ENCODE assay signal across 23 cellular contexts in the genomic region with DNA sequence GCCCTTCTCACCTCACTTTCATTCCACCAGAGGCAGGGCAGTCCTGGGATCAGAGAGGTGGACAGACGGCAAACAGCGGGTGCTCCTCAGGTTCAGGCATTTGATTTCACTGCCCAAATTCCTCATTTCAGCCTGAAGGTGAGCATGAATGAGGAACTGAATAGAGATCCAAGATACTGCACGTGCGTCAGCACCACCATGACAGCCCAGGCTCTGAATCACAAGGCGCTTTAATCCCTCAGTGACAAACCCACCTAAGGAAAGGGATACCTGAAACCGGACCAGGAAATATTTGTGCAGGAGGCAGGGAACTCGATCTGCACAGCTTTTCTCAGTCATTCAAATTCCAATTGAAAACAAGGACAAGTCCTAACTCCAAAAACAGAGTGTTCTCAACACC.
"Had no signal": no experiment of that assay in that cellular context is flagged by ENCODE, and none has a peak within 500 bp of the region (broad histone marks: within the 10 kb centered on the region; RNA-seq: fewer than 3 reads in every experiment).

No MANE protein-coding gene starts in this region.

- H3K9me3 ChIP-seq: breast epithelium had no signal

- H3K27me3 ChIP-seq: breast epithelium had no signal

- H3K36me3 ChIP-seq: breast epithelium had no signal

- H3K27ac ChIP-seq: breast epithelium had no signal

- H3K4me1 ChIP-seq: breast epithelium had no signal

- DNase-seq: activated CD4-positive, alpha-beta T cell treated with anti-CD3 and anti-CD28 coated beads for 48 hours; activated CD4-positive, alpha-beta T cell treated with anti-CD3 and anti-CD28 coated beads, Interleukin-2, amount 50 U/mL, for 4 hours; activated CD4-positive, CD25-positive, alpha-beta regulatory T cell treated with anti-CD3 and anti-CD28 coated beads, Interleukin-2, amount 50 U/mL, for 72 hours; activated CD8-positive, alpha-beta memory T cell treated with anti-CD3 and anti-CD28 coated beads, Interleukin-2, amount 50 U/mL, for 48 hours; activated CD8-positive, alpha-beta T cell treated with anti-CD3 and anti-CD28 coated beads, Interleukin-2, amount 10 ng/mL, durations not matched to agents 7 days and 5 days; activated T-cell treated with anti-CD3 and anti-CD28 coated beads, Interleukin-2, amount 50 U/mL, for 1 hour; aorta; central memory CD4-positive, alpha-beta T cell; Karpas-422; MM.1S; NCI-H1105; NCI-H1436; NCI-H1694 treated with DMSO at 0.1 percent for 48 hours; NCI-H2029 treated with DMSO at 0.1 percent for 48 hours; NCI-H2171; NCI-H2227 treated with DMSO at 0.1 percent for 48 hours; NCI-H446 treated with DMSO at 0.1 percent for 48 hours; NCI-H526 treated with DMSO at 0.1 percent for 48 hours; NK-92 treated with Interleukin-12 subunit alpha and Interleukin-12 subunit beta, amount 100 ng/mL, for 24 hours; PC-3; SHP77 treated with DMSO at 0.1 percent for 48 hours had no signal

- H3K4me3 ChIP-seq: breast epithelium had no signal

- ATAC-seq: activated CD8-positive, alpha-beta T cell treated with anti-CD3 and anti-CD28 coated beads, Interleukin-2, amount 10 ng/mL, durations not matched to agents 7 days and 5 days; PC-3; WTC11 had no signal
